In the genomic region with DNA sequence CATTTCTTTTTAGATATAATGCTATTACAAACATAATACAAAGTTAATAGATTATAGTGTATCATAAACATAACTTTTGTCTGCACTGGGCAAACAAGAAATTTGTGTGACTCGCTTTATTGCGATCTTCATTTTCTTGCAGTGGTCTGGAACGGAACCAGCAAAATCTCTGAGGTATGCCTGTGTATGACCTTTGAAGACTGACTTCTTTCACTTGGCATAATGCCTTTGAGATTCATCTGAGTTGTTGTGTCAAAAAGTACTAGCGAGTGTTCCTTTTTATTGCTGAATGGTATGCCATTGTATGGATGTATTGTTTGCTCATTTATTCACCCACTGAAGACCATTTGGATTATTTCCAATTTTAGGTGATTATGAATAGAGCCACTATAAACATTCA, we compare ENCODE assay signal across 14 cellular contexts.
DNase-seq lines count a peak whose midpoint lies in the region; ATAC-seq and TF ChIP-seq lines count a peak whose summit lies in the region.
"Had no signal": no experiment of that assay in that cellular context is flagged by ENCODE, and none has a peak within 500 bp of the region (broad histone marks: within the 10 kb centered on the region; RNA-seq: fewer than 3 reads in every experiment).

No MANE protein-coding gene starts in this region.

- H3K4me3 ChIP-seq in fibroblast of villous mesenchyme (ENCODE audit: low read depth, low read length), result no peak overlapping the region
- H3K4me3 ChIP-seq: esophagus muscularis mucosa, GM12878, tibial nerve had no signal

- TF ChIP-seq CTCF in fibroblast of villous mesenchyme (IDR thresholded peaks at IDR 0.05; ENCODE audit: insufficient read depth, low read depth, low read length), result no peak

- TF ChIP-seq POLR2A in erythroblast (IDR thresholded peaks at IDR 0.05; ENCODE audit: low read length), result no peak

- peak; percentile 44; the same call in 2 of the 3 replicates for ATAC-seq in SK-N-SH treated with all-trans-retinoic acid at 6 μM for 48 hours
- no peak for ATAC-seq in HG03442 (IDR thresholded peaks at IDR 0.05; ENCODE audit: unreplicated experiment)
- no peak for ATAC-seq in GM19467 (IDR thresholded peaks at IDR 0.05; ENCODE audit: unreplicated experiment)
- ATAC-seq: GM12878 had no signal

- peak; percentile 44 for DNase-seq in A172 (ENCODE audit: low spot score)
- DNase-seq in HCEC 1CT, result peak; percentile 72
- peak; percentile 20 for DNase-seq in fibroblast of villous mesenchyme (ENCODE audit: low read depth)
- no peak for DNase-seq in NCI-H510A (lab: John Stamatoyannopoulos, UW)
- DNase-seq in erythroblast (lab: John Stamatoyannopoulos, UW), result no peak
- DNase-seq: KG1, NCI-H2081, WERI-Rb-1 had no signal

TF ChIP-seq in SK-N-SH treated with all-trans-retinoic acid at 6 μM for 48 hours, 23 proteins besides CTCF, POLR2A, EP300 and RAD21:
- TF ChIP-seq, protein P1, sequence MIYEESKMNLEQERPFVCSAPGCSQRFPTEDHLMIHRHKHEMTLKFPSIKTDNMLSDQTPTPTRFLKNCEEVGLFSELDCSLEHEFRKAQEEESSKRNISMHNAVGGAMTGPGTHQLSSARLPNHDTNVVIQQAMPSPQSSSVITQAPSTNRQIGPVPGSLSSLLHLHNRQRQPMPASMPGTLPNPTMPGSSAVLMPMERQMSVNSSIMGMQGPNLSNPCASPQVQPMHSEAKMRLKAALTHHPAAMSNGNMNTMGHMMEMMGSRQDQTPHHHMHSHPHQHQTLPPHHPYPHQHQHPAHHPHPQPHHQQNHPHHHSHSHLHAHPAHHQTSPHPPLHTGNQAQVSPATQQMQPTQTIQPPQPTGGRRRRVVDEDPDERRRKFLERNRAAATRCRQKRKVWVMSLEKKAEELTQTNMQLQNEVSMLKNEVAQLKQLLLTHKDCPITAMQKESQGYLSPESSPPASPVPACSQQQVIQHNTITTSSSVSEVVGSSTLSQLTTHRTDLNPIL (CRISPR knock-in tag; IDR thresholded peaks at IDR 0.05; ENCODE audit: low read depth), result no peak
- TF ChIP-seq, protein P2, sequence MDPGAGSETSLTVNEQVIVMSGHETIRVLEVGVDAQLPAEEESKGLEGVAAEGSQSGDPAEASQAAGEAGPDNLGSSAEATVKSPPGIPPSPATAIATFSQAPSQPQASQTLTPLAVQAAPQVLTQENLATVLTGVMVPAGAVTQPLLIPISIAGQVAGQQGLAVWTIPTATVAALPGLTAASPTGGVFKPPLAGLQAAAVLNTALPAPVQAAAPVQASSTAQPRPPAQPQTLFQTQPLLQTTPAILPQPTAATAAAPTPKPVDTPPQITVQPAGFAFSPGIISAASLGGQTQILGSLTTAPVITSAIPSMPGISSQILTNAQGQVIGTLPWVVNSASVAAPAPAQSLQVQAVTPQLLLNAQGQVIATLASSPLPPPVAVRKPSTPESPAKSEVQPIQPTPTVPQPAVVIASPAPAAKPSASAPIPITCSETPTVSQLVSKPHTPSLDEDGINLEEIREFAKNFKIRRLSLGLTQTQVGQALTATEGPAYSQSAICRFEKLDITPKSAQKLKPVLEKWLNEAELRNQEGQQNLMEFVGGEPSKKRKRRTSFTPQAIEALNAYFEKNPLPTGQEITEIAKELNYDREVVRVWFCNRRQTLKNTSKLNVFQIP (CRISPR knock-in tag; IDR thresholded peaks at IDR 0.05; ENCODE audit: borderline replicate concordance, low read depth), result no peak
- TF ChIP-seq ZNF8 (CRISPR knock-in tag; IDR thresholded peaks at IDR 0.05) (no peak; the same call in 1 of the 2 replicates), ZNF565 (CRISPR knock-in tag; conservative IDR thresholded peaks at IDR 0.05; ENCODE audit: low read depth) (no peak), TCF4 (CRISPR knock-in tag; IDR thresholded peaks at IDR 0.05; ENCODE audit: borderline replicate concordance) (no peak), RARB (CRISPR knock-in tag; IDR thresholded peaks at IDR 0.05) (no peak)
- TF ChIP-seq, protein P3, sequence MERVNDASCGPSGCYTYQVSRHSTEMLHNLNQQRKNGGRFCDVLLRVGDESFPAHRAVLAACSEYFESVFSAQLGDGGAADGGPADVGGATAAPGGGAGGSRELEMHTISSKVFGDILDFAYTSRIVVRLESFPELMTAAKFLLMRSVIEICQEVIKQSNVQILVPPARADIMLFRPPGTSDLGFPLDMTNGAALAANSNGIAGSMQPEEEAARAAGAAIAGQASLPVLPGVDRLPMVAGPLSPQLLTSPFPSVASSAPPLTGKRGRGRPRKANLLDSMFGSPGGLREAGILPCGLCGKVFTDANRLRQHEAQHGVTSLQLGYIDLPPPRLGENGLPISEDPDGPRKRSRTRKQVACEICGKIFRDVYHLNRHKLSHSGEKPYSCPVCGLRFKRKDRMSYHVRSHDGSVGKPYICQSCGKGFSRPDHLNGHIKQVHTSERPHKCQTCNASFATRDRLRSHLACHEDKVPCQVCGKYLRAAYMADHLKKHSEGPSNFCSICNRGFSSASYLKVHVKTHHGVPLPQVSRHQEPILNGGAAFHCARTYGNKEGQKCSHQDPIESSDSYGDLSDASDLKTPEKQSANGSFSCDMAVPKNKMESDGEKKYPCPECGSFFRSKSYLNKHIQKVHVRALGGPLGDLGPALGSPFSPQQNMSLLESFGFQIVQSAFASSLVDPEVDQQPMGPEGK (CRISPR knock-in tag; IDR thresholded peaks at IDR 0.05; ENCODE audit: borderline replicate concordance), result no peak
- TF ChIP-seq, protein P4, sequence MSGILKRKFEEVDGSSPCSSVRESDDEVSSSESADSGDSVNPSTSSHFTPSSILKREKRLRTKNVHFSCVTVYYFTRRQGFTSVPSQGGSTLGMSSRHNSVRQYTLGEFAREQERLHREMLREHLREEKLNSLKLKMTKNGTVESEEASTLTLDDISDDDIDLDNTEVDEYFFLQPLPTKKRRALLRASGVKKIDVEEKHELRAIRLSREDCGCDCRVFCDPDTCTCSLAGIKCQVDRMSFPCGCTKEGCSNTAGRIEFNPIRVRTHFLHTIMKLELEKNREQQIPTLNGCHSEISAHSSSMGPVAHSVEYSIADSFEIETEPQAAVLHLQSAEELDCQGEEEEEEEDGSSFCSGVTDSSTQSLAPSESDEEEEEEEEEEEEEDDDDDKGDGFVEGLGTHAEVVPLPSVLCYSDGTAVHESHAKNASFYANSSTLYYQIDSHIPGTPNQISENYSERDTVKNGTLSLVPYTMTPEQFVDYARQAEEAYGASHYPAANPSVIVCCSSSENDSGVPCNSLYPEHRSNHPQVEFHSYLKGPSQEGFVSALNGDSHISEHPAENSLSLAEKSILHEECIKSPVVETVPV (CRISPR knock-in tag; IDR thresholded peaks at IDR 0.05), result no peak

Comparison
In these comparisons a context has a peak if more than half of its experiments do, and no peak if none do; other contexts are left out.
1. DNase-seq: peak in A172 (single experiment), HCEC 1CT (single experiment) and fibroblast of villous mesenchyme (single experiment); none in NCI-H510A (single experiment) and erythroblast (0 of 2).